7 cellular contexts compared by ENCODE assay signal in genomic region chr1:6986281-6986680, GRCh38.
"Had no signal": no experiment of that assay in that cellular context is flagged by ENCODE, and none has a peak within 500 bp of the region (broad histone marks: within the 10 kb centered on the region; RNA-seq: fewer than 3 reads in every experiment).

No MANE protein-coding gene starts in this region.

- DNase-seq: HFFc6, IMR-90, KG1 had no signal

- ATAC-seq: GM23338, HCT116, K562 had no signal

- H3K4me3 Mint-ChIP-seq: GM23338, HFFc6 had no signal

- H3K36me3 ChIP-seq: HAP-1 had no signal

- H3K4me2 ChIP-seq: GM23338 had no signal

- H3K9me3 ChIP-seq: HAP-1 had no signal

- H3K4me3 ChIP-seq: GM23338, HAP-1, K562 had no signal

- H2AFZ ChIP-seq: GM23338 had no signal

- H3K4me1 ChIP-seq: HAP-1 had no signal

- H3K9me3 Mint-ChIP-seq: GM23338, HFFc6 had no signal

- H3K27ac Mint-ChIP-seq: GM23338, HFFc6 had no signal
